Comparison of ENCODE assay signal across 25 cellular contexts in the genomic region with DNA sequence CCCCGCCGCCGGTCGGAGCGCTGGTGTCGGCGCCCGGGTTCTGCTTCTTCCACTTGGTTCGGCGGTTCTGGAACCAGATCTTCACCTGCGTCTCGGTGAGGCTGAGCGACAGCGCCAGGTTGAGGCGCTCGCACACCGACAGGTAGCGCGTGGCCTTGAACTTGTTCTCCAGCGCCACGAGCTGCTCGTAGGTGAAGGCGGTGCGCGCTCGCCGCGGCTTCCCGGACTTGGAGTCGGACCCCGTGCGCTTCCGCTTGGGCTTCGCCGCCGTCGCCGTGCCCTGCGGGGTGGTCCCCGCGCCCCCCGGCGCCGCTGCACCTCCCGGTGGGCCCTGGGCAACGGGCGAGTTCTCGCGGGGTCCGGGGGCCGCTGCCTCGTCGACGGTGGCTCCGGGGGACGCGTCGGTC. TPM values are rescaled to one million over a fixed set of nuclear protein-coding genes. Genes with fewer than 3 reads are reported as not detected.
DNase-seq lines count a peak whose midpoint lies in the region; ATAC-seq and TF ChIP-seq lines count a peak whose summit lies in the region.
"Had no signal": no experiment of that assay in that cellular context is flagged by ENCODE, and none has a peak within 500 bp of the region (broad histone marks: within the 10 kb centered on the region; RNA-seq: fewer than 3 reads in every experiment).

No MANE protein-coding gene starts in this region.

- peaks cover 75% of the 10 kb centered on the region for H3K27me3 ChIP-seq in colonic mucosa

- no peak overlapping the region for H3K4me3 Mint-ChIP-seq in osteocyte (ENCODE audit: unreplicated experiment)
- no peak overlapping the region for H3K4me3 Mint-ChIP-seq in activated T-helper 17 cell treated with anti-CD3 and anti-CD28 coated beads, Interleukin-2, amount 50 U/mL, for 72 hours
- H3K4me3 Mint-ChIP-seq: activated T-helper 1 cell treated with anti-CD3 and anti-CD28 coated beads, Interleukin-12 subunit alpha, Interleukin-12 subunit beta, Interleukin-2, Interleukin-4 antibody, amounts not matched to agents 30 ng/mL and 10 ng/mL and 1 ng/mL, durations not matched to agents 14 hours and 24 hours and 36 hours; neural crest cell had no signal

- no peaks in the 10 kb centered on the region for H3K4me1 Mint-ChIP-seq in osteocyte (ENCODE audit: unreplicated experiment)
- no peaks in the 10 kb centered on the region for H3K4me1 Mint-ChIP-seq in activated T-helper 17 cell treated with anti-CD3 and anti-CD28 coated beads, Interleukin-2, amount 50 U/mL, for 72 hours
- H3K4me1 Mint-ChIP-seq: neural crest cell had no signal

- no peak overlapping the region for H3K27ac ChIP-seq in colonic mucosa
- H3K27ac ChIP-seq: cardiac muscle cell, esophagus muscularis mucosa had no signal

- no peaks in the 10 kb centered on the region for H3K36me3 ChIP-seq in colonic mucosa
- H3K36me3 ChIP-seq: cardiac muscle cell, esophagus muscularis mucosa had no signal

- H3K4me1 ChIP-seq in colonic mucosa = no peaks in the 10 kb centered on the region

- H3K36me3 Mint-ChIP-seq in osteocyte (ENCODE audit: unreplicated experiment) = no peaks in the 10 kb centered on the region
- H3K36me3 Mint-ChIP-seq in activated T-helper 17 cell treated with anti-CD3 and anti-CD28 coated beads, Interleukin-2, amount 50 U/mL, for 72 hours (ENCODE audit: low read depth) = peaks cover 5% of the 10 kb centered on the region
- H3K36me3 Mint-ChIP-seq: CD4-positive, alpha-beta memory T cell; T-cell had no signal

- TF ChIP-seq CTCF in GM13977 (IDR thresholded peaks at IDR 0.05; ENCODE audit: extremely low read depth, insufficient read depth, missing control alignments) = no peak
- TF ChIP-seq CTCF in colonic mucosa (IDR thresholded peaks at IDR 0.05) = no peak
- no peak for TF ChIP-seq CTCF in osteocyte (IDR thresholded peaks at IDR 0.05)

- peaks cover 2% of the 10 kb centered on the region for H3K27me3 Mint-ChIP-seq in osteocyte (ENCODE audit: unreplicated experiment)
- H3K27me3 Mint-ChIP-seq in activated T-helper 17 cell treated with anti-CD3 and anti-CD28 coated beads, Interleukin-2, amount 50 U/mL, for 72 hours = peaks cover 16% of the 10 kb centered on the region

- H3K27ac Mint-ChIP-seq in osteocyte (ENCODE audit: unreplicated experiment) = no peak overlapping the region
- no peak overlapping the region for H3K27ac Mint-ChIP-seq in activated T-helper 17 cell treated with anti-CD3 and anti-CD28 coated beads, Interleukin-2, amount 50 U/mL, for 72 hours
- H3K27ac Mint-ChIP-seq: activated T-helper 1 cell treated with anti-CD3 and anti-CD28 coated beads, Interleukin-12 subunit alpha, Interleukin-12 subunit beta, Interleukin-2, Interleukin-4 antibody, amounts not matched to agents 30 ng/mL and 10 ng/mL and 1 ng/mL, durations not matched to agents 14 hours and 24 hours and 36 hours; CD4-positive, alpha-beta memory T cell; T-cell had no signal

- H3K9me3 Mint-ChIP-seq in osteocyte (ENCODE audit: unreplicated experiment) = no peaks in the 10 kb centered on the region
- no peaks in the 10 kb centered on the region for H3K9me3 Mint-ChIP-seq in activated T-helper 17 cell treated with anti-CD3 and anti-CD28 coated beads, Interleukin-2, amount 50 U/mL, for 72 hours
- H3K9me3 Mint-ChIP-seq: neural crest cell, T-cell had no signal

- peak; percentile 27 to 32 for DNase-seq in activated T-cell treated with anti-CD3 and anti-CD28 coated beads, Interleukin-2, amount 50 U/mL, for 48 hours
- no peak for DNase-seq in activated T-cell treated with anti-CD3 and anti-CD28 coated beads for 4 hours
- DNase-seq in GM13977 (ENCODE audit: low spot score) = peak; percentile 38
- DNase-seq in colonic mucosa = peak; percentile 11
- peak; percentile 85 for DNase-seq in osteocyte (ENCODE audit: extremely low spot score, unreplicated experiment)
- DNase-seq in T-helper 2 cell = no peak
- DNase-seq in UCSD-AML1 (lab: John Stamatoyannopoulos, UW; ENCODE audit: unreplicated experiment) = no peak
- DNase-seq: activated CD4-positive, alpha-beta T cell treated with anti-CD3 and anti-CD28 coated beads, Interleukin-2, amount 10 ng/mL, durations not matched to agents 7 days and 5 days; amniotic stem cell; CD4-positive, alpha-beta memory T cell; DMS53; left ventricle myocardium superior; NCI-H1048; NCI-H2029; SHP77 had no signal

- intact Hi-C loops in colonic mucosa (cut with DNase I) = no loop called here

- no peak overlapping the region for H3K9ac ChIP-seq in colonic mucosa (ENCODE audit: low read depth in 2 of 2, low read length in 2 of 2)

- in situ Hi-C loops in GM13977 (cut with MboI; ENCODE audit: low pct_unique_long_range_greater_than_20kb, low sequenced_read_pairs, unreplicated experiment) = no loop called here

- H3K4me3 ChIP-seq in colonic mucosa = no peak overlapping the region
- H3K4me3 ChIP-seq: cardiac muscle cell had no signal

- no peak for ATAC-seq in activated T-helper 17 cell treated with anti-CD3 and anti-CD28 coated beads, Interleukin-2, amount 50 U/mL, for 72 hours (replicated peaks)
- ATAC-seq: left ventricle myocardium superior had no signal

- H3K9me3 ChIP-seq in colonic mucosa = no peaks in the 10 kb centered on the region

RNA-seq across cellular contexts. Expression of gene NKX1-1, which starts 3.1 kb away (rescaled TPM):
- total RNA-seq in colonic mucosa (not detected), osteocyte (not detected in 2 replicates)
- total RNA-seq in activated T-helper 17 cell treated with anti-CD3 and anti-CD28 coated beads, Interleukin-2, amount 50 U/mL, for 72 hours = not detected
- total RNA-seq: activated CD4-positive, alpha-beta T cell treated with anti-CD3 and anti-CD28 coated beads, Interleukin-2, amount 10 ng/mL, durations not matched to agents 7 days and 5 days; activated T-helper 1 cell treated with anti-CD3 and anti-CD28 coated beads, Interleukin-12 subunit alpha, Interleukin-12 subunit beta, Interleukin-2, Interleukin-4 antibody, amounts not matched to agents 30 ng/mL and 10 ng/mL and 1 ng/mL, durations not matched to agents 14 hours and 24 hours and 36 hours; cardiac muscle cell; CD4-positive, alpha-beta memory T cell; esophagus muscularis mucosa; left ventricle myocardium superior; mononuclear cell; NCI-H460; neural crest cell; pulmonary artery endothelial cell; T-cell; temporal lobe had no signal

RNA-seq across cellular contexts. Expression of gene UVSSA, which starts 56.2 kb away (rescaled TPM):
- total RNA-seq in colonic mucosa (10 to 100 TPM; 16.7 to 55.7 TPM), osteocyte (25.3 and 26.7 TPM in 2 replicates)
- 10 to 100 TPM; 15.8 to 22.3 TPM for total RNA-seq in activated T-helper 17 cell treated with anti-CD3 and anti-CD28 coated beads, Interleukin-2, amount 50 U/mL, for 72 hours

Comparison
In these comparisons a context has a peak if more than half of its experiments do, and no peak if none do; other contexts are left out.
1. DNase-seq: peak in activated T-cell treated with anti-CD3 and anti-CD28 coated beads, Interleukin-2, amount 50 U/mL, for 48 hours (2 of 2), GM13977 (single experiment), colonic mucosa (single experiment) and osteocyte (single experiment); none in activated T-cell treated with anti-CD3 and anti-CD28 coated beads for 4 hours (single experiment), T-helper 2 cell (0 of 5) and UCSD-AML1 (single experiment).